Comparison of ENCODE assay signal across 19 cellular contexts in genomic region chr10:43037942-43038782, GRCh38. TPM values are rescaled to one million over a fixed set of nuclear protein-coding genes. Genes with fewer than 3 reads are reported as not detected.
DNase-seq lines count a peak whose midpoint lies in the region; ATAC-seq and TF ChIP-seq lines count a peak whose summit lies in the region.
"Had no signal": no experiment of that assay in that cellular context is flagged by ENCODE, and none has a peak within 500 bp of the region (broad histone marks: within the 10 kb centered on the region; RNA-seq: fewer than 3 reads in every experiment).

No MANE protein-coding gene starts in this region.

- H3K36me3 Mint-ChIP-seq in H9 (ENCODE audit: insufficient read depth in 1 of 3, low read depth in 3 of 3): no peaks in the 10 kb centered on the region
- H3K36me3 Mint-ChIP-seq in natural killer cell treated with Interleukin-12 subunit alpha and Interleukin-12 subunit beta and Interleukin-15 and Interleukin-18, amount 100 ng/mL, for 72 hours: peaks cover under 1% of the 10 kb centered on the region

- H2BK15ac ChIP-seq in H9 (ENCODE audit: low read depth, low read length) (no peak overlapping the region), neuronal stem cell (ENCODE audit: low read length) (no peak overlapping the region)

- H4K91ac ChIP-seq in H9 (ENCODE audit: insufficient read length, low read depth, low read length): no peak overlapping the region
- H4K91ac ChIP-seq in neuronal stem cell (ENCODE audit: low read depth, low read length, poor library complexity): no peak overlapping the region

- H2BK12ac ChIP-seq in H9 (ENCODE audit: insufficient read length, low read depth, low read length) (no peak overlapping the region), neuronal stem cell (ENCODE audit: low read length) (no peak overlapping the region)

- peaks cover 0 to 3% (median 0%) of the 10 kb centered on the region in 11 experiments; a peak in 1 of 22 replicates for H4K20me1 ChIP-seq in BLaER1 treated with 17β-estradiol and CSF1 and Interleukin-3, amounts not matched to agents 10 nM and 100 nM
- H4K20me1 ChIP-seq in H9 (ENCODE audit: control insufficient read depth, insufficient read depth, insufficient read length): no peaks in the 10 kb centered on the region

- no peak overlapping the region for H3K4me3 Mint-ChIP-seq in H9
- no peak overlapping the region for H3K4me3 Mint-ChIP-seq in natural killer cell treated with Interleukin-12 subunit alpha and Interleukin-12 subunit beta and Interleukin-15 and Interleukin-18, amount 100 ng/mL, for 72 hours

- no peak overlapping the region for H3T11ph ChIP-seq in H9 (ENCODE audit: low read length)

- TF ChIP-seq CTCF in H9 (conservative IDR thresholded peaks at IDR 0.05): no peak

- peak overlapping the region; percentile 53 to 98 (median 84) for H3K4me2 ChIP-seq in BLaER1 treated with 17β-estradiol and CSF1 and Interleukin-3, amounts not matched to agents 10 nM and 100 nM
- H3K4me2 ChIP-seq in H9 (ENCODE audit: insufficient read depth, insufficient read length, low read length) (no peak overlapping the region), neuronal stem cell (ENCODE audit: insufficient read depth, low read length, poor library complexity, severe bottlenecking) (no peak overlapping the region)

- no peak overlapping the region for H2BK5ac ChIP-seq in H9 (ENCODE audit: insufficient read length, low read length)
- no peak overlapping the region for H2BK5ac ChIP-seq in neuronal stem cell (ENCODE audit: low read length)

- no peak for ATAC-seq in natural killer cell treated with Interleukin-12 subunit alpha and Interleukin-12 subunit beta and Interleukin-15 and Interleukin-18, amount 100 ng/mL, for 72 hours
- ATAC-seq in left colon: no peak
- ATAC-seq: HepG2 had no signal

- H3K56ac ChIP-seq in H9 (ENCODE audit: insufficient read length, low read depth, low read length): no peak overlapping the region

- H4K8ac ChIP-seq in H9 (replicated peaks; ENCODE audit: insufficient read length, low read depth, low read length) (no peak overlapping the region), neuronal stem cell (ENCODE audit: low read depth, low read length) (no peak overlapping the region)

- no peak overlapping the region for H2BK120ac ChIP-seq in H9 (ENCODE audit: low read depth, low read length, poor library complexity, severe bottlenecking)
- no peak overlapping the region for H2BK120ac ChIP-seq in neuronal stem cell (ENCODE audit: low read depth, low read length)

- no peak overlapping the region for H3K18ac ChIP-seq in H9 (ENCODE audit: insufficient read length, low read depth, low read length)
- peak overlapping the region; percentile 72 for H3K18ac ChIP-seq in neuronal stem cell (ENCODE audit: low read length)

- peaks cover 0 to under 1% of the 10 kb centered on the region in 2 experiments; a peak in 2 of 5 replicates for H3K9me3 Mint-ChIP-seq in H9
- no peaks in the 10 kb centered on the region for H3K9me3 Mint-ChIP-seq in natural killer cell treated with Interleukin-12 subunit alpha and Interleukin-12 subunit beta and Interleukin-15 and Interleukin-18, amount 100 ng/mL, for 72 hours

- H3K79me2 ChIP-seq in H9 (ENCODE audit: insufficient read depth, low read length): no peaks in the 10 kb centered on the region

- no peaks in the 10 kb centered on the region for H3K79me1 ChIP-seq in H9 (ENCODE audit: insufficient read depth, low read depth, low read length, poor library complexity, severe bottlenecking)
- peaks cover 2% of the 10 kb centered on the region for H3K79me1 ChIP-seq in neuronal stem cell (ENCODE audit: low read depth, low read length)

- peaks cover 2% of the 10 kb centered on the region; the same call in 1 of the 2 replicates for H3K27me3 Mint-ChIP-seq in H9 (ENCODE audit: low read depth)
- H3K27me3 Mint-ChIP-seq in natural killer cell treated with Interleukin-12 subunit alpha and Interleukin-12 subunit beta and Interleukin-15 and Interleukin-18, amount 100 ng/mL, for 72 hours: peaks cover 6 to 18% of the 10 kb centered on the region in 2 donors

- no peak overlapping the region for H3K27ac Mint-ChIP-seq in H9
- no peak overlapping the region for H3K27ac Mint-ChIP-seq in natural killer cell treated with Interleukin-12 subunit alpha and Interleukin-12 subunit beta and Interleukin-15 and Interleukin-18, amount 100 ng/mL, for 72 hours

- H3K4ac ChIP-seq in H9 (ENCODE audit: low read depth, low read length): no peak overlapping the region
- no peak overlapping the region for H3K4ac ChIP-seq in neuronal stem cell (ENCODE audit: low read length)

- H2AK5ac ChIP-seq in H9 (ENCODE audit: insufficient read length, low read length) (no peak overlapping the region), neuronal stem cell (ENCODE audit: low read depth, low read length) (peak overlapping the region; percentile 32)

- DNase-seq in H9: peak; percentile 18
- peak; percentile 8 for DNase-seq in iPS-NIHi11 (ENCODE audit: low spot score)
- DNase-seq in neuronal stem cell (ENCODE audit: low spot score): no peak
- DNase-seq in islet precursor cell: no peak
- DNase-seq in natural killer cell treated with Interleukin-12 subunit alpha and Interleukin-12 subunit beta and Interleukin-15 and Interleukin-18, amount 100 ng/mL, for 72 hours (ENCODE audit: low spot score): no peak
- no peak for DNase-seq in left colon
- no peak for DNase-seq in activated T-cell treated with anti-CD3 and anti-CD28 coated beads for 4 hours
- DNase-seq: C1 segment of cervical spinal cord, DMS153, EL, GOT3, MG63, NCI-H1105 treated with DMSO at 0.1 percent for 48 hours, NCI-H187, NCI-H2171, NCI-H510A, SIG-M5 had no signal

- H3K14ac ChIP-seq in H9 (ENCODE audit: insufficient read depth, low read length) (no peak overlapping the region; the same call in 1 of the 2 replicates), neuronal stem cell (ENCODE audit: low read length) (no peak overlapping the region)

- peak overlapping the region in 1 of 10 experiments; percentile 7; a peak in 2 of 20 replicates for H3K4me3 ChIP-seq in BLaER1 treated with 17β-estradiol and CSF1 and Interleukin-3, amounts not matched to agents 10 nM and 100 nM
- no peak overlapping the region for H3K4me3 ChIP-seq in neuronal stem cell (ENCODE audit: low read length in 2 of 2)
- H3K4me3 ChIP-seq: MG63 had no signal

- H3K27ac ChIP-seq in BLaER1 treated with 17β-estradiol and CSF1 and Interleukin-3, amounts not matched to agents 10 nM and 100 nM: peak overlapping the region in 6 of 11 experiments; percentile 36 to 84 (median 80); a peak in 11 of 22 replicates
- H3K27ac ChIP-seq in H9 (ENCODE audit: insufficient read length, low read depth, low read length): no peak overlapping the region
- H3K27ac ChIP-seq in neuronal stem cell (replicated peaks; ENCODE audit: low read length): no peak overlapping the region

- H3K9me3 ChIP-seq in BLaER1 treated with 17β-estradiol and CSF1 and Interleukin-3, amounts not matched to agents 10 nM and 100 nM (replicated peaks in 1 of 11): peaks cover 13 to 22% (median 20%) of the 10 kb centered on the region in 11 experiments; a peak in 21 of 22 replicates
- H3K9me3 ChIP-seq in H9 (ENCODE audit: control insufficient read depth, low read depth, low read length) (no peaks in the 10 kb centered on the region), neuronal stem cell (replicated peaks in 1 of 2; ENCODE audit: control insufficient read depth in 2 of 2, insufficient read depth in 1 of 2, low read depth in 1 of 2, low read length in 2 of 2) (no peaks in the 10 kb centered on the region)

- intact Hi-C loops in left colon (cut with DNase I, micrococcal nuclease): no loop called here

- H3K4me1 ChIP-seq in BLaER1 treated with 17β-estradiol and CSF1 and Interleukin-3, amounts not matched to agents 10 nM and 100 nM: peaks cover 42 to 82% (median 80%) of the 10 kb centered on the region in 10 experiments
- H3K4me1 ChIP-seq in H9 (ENCODE audit: insufficient read depth, low read length): no peaks in the 10 kb centered on the region
- H3K4me1 ChIP-seq in neuronal stem cell (ENCODE audit: control insufficient read depth in 2 of 2, insufficient read depth in 1 of 2, low read depth in 1 of 2, low read length in 2 of 2): peaks cover 0 to 2% of the 10 kb centered on the region in 2 donors

- no peaks in the 10 kb centered on the region for H3K27me3 ChIP-seq in BLaER1 treated with 17β-estradiol and CSF1 and Interleukin-3, amounts not matched to agents 10 nM and 100 nM
- H3K27me3 ChIP-seq in H9 (ENCODE audit: insufficient read depth, low read length) (no peaks in the 10 kb centered on the region), neuronal stem cell (ENCODE audit: control insufficient read depth in 3 of 3, insufficient read depth in 3 of 3, low read depth in 1 of 3, low read length in 3 of 3) (no peaks in the 10 kb centered on the region)
- H3K27me3 ChIP-seq: MG63 had no signal

- peaks cover 2 to 5% of the 10 kb centered on the region in 2 experiments; a peak in 3 of 4 replicates for H3K4me1 Mint-ChIP-seq in H9
- H3K4me1 Mint-ChIP-seq in natural killer cell treated with Interleukin-12 subunit alpha and Interleukin-12 subunit beta and Interleukin-15 and Interleukin-18, amount 100 ng/mL, for 72 hours (ENCODE audit: low read depth in 2 of 2): no peaks in the 10 kb centered on the region

- no peaks in the 10 kb centered on the region for H3K23me2 ChIP-seq in H9 (ENCODE audit: insufficient read length, low read depth, low read length, poor library complexity, severe bottlenecking)

- H2BK20ac ChIP-seq in H9 (ENCODE audit: low read depth, low read length, poor library complexity, severe bottlenecking): no peak overlapping the region

- peak overlapping the region in 7 of 11 experiments; percentile 3 to 74 (median 61); a peak in 11 of 22 replicates for H3K9ac ChIP-seq in BLaER1 treated with 17β-estradiol and CSF1 and Interleukin-3, amounts not matched to agents 10 nM and 100 nM
- H3K9ac ChIP-seq in H9 (ENCODE audit: extremely low read depth, insufficient read length, low read length) (no peak overlapping the region), neuronal stem cell (ENCODE audit: low read depth, low read length, poor library complexity) (peak overlapping the region; percentile 66)

- no CpG with 5 or more reads among the region's 14 CpGs for WGBS in H9 (ENCODE audit: extremely low coverage, insufficient read length, low lambda C conversion rate)
- no CpG with 5 or more reads among the region's 14 CpGs for WGBS in neuronal stem cell (ENCODE audit: extremely low coverage in 2 of 2, insufficient read length in 2 of 2, insufficient replicate concordance in 1 of 2), 2 donors

- H3K23ac ChIP-seq in H9 (ENCODE audit: insufficient read length, low read depth, low read length): no peak overlapping the region
- no peak overlapping the region for H3K23ac ChIP-seq in neuronal stem cell (ENCODE audit: low read depth, low read length, poor library complexity)

- H2AFZ ChIP-seq in H9 (ENCODE audit: low read length) (no peak overlapping the region), neuronal stem cell (ENCODE audit: low read length) (no peak overlapping the region)

- no peak overlapping the region for H4K5ac ChIP-seq in H9 (ENCODE audit: insufficient read length, low read depth, low read length)

- H3K36me3 ChIP-seq in BLaER1 treated with 17β-estradiol and CSF1 and Interleukin-3, amounts not matched to agents 10 nM and 100 nM: no peaks in the 10 kb centered on the region
- H3K36me3 ChIP-seq in neuronal stem cell (replicated peaks in 1 of 2; ENCODE audit: control insufficient read depth in 2 of 2, insufficient read depth in 2 of 2, low read length in 2 of 2): no peaks in the 10 kb centered on the region
- H3K36me3 ChIP-seq: MG63 had no signal

RNA-seq across cellular contexts. Expression of gene RET, which starts 38.7 kb away (rescaled TPM):
- total RNA-seq in H9 (2021): 11.2 and 12.2 TPM in 2 replicates
- 2.3 TPM for polyA plus RNA-seq in neuronal stem cell (2013, experiment 1 of 2)
- polyA plus RNA-seq in neuronal stem cell (2013, experiment 2 of 2): 2.2 TPM
- total RNA-seq in natural killer cell treated with Interleukin-12 subunit alpha and Interleukin-12 subunit beta and Interleukin-15 and Interleukin-18, amount 100 ng/mL, for 72 hours: not detected
- 1 to 10 TPM; 1.5 to 1.6 TPM for total RNA-seq in left colon
- polyA plus RNA-seq: HepG2 had no signal

Comparison
In these comparisons a context has a peak if more than half of its experiments do, and no peak if none do; other contexts are left out.
1. H3K27ac ChIP-seq: peak in BLaER1 treated with 17β-estradiol and CSF1 and Interleukin-3, amounts not matched to agents 10 nM and 100 nM (6 of 11); none in H9 (single experiment) and neuronal stem cell (single experiment).
2. H3K4me2 ChIP-seq: peak in BLaER1 treated with 17β-estradiol and CSF1 and Interleukin-3, amounts not matched to agents 10 nM and 100 nM (11 of 11); none in H9 (single experiment) and neuronal stem cell (single experiment).
3. DNase-seq: peak in H9 (single experiment) and iPS-NIHi11 (single experiment); none in neuronal stem cell (single experiment), islet precursor cell (single experiment), natural killer cell treated with Interleukin-12 subunit alpha and Interleukin-12 subunit beta and Interleukin-15 and Interleukin-18, amount 100 ng/mL, for 72 hours (single experiment), left colon (0 of 2) and activated T-cell treated with anti-CD3 and anti-CD28 coated beads for 4 hours (single experiment).